ENCODE assay signal across 8 cellular contexts in genomic region chr18:11153096-11153495, GRCh38. TPM values are rescaled to one million over a fixed set of nuclear protein-coding genes. Genes with fewer than 3 reads are reported as not detected.
"Had no signal": no experiment of that assay in that cellular context is flagged by ENCODE, and none has a peak within 500 bp of the region (broad histone marks: within the 10 kb centered on the region; RNA-seq: fewer than 3 reads in every experiment).

No MANE protein-coding gene starts in this region.

- DNase-seq: GDM1, GF-D8 had no signal

- ATAC-seq: GM12878 had no signal

- FAIRE-seq: G401.6, GM12878, GM12892, GM18507, GM19239 had no signal

- H3K4me3 ChIP-seq: GM12878 had no signal

RNA-seq across cellular contexts. Expression of gene PIEZO2, which starts 3.7 kb away (rescaled TPM):
- total RNA-seq: G401 had no signal
